Comparison of ENCODE assay signal across 8 cellular contexts in genomic region chr14:20681348-20682126, GRCh38. TPM values are rescaled to one million over a fixed set of nuclear protein-coding genes. Genes with fewer than 3 reads are reported as not detected.
DNase-seq lines count a peak whose midpoint lies in the region; ATAC-seq and TF ChIP-seq lines count a peak whose summit lies in the region.

No MANE protein-coding gene starts in this region.

- H3K4me3 Mint-ChIP-seq in type B pancreatic cell = no peak overlapping the region

- H3K36me3 Mint-ChIP-seq in type B pancreatic cell = no peaks in the 10 kb centered on the region

- H3K9ac ChIP-seq in SU-DHL-6 (ENCODE audit: low read length) = peak overlapping the region; percentile 59
- peak overlapping the region; percentile 99 for H3K9ac ChIP-seq in adipocyte (ENCODE audit: low read length)

- intact Hi-C loops in left cardiac atrium (cut with DNase I) = loop anchor here (5.0 to 10.0 kb wide), 5 partner anchors 54 to 339 kb away; partner anchors contain the start of genes APEX1 (in 1 of the 2), OSGEP (in 1 of the 2), PARP2 (in 1 of the 2) and TEP1 (in 1 of the 2)
- intact Hi-C loops in posterior vena cava (cut with DNase I) = loop anchor here (5.0 to 10.0 kb wide), 5 partner anchors 54 to 347 kb away; partner anchors contain the start of genes CCNB1IP1 (in 1 of the 2), PARP2 (in 1 of the 2) and TEP1 (in 1 of the 2)

- H3K27ac ChIP-seq in SU-DHL-6 (ENCODE audit: low read depth, low read length) = peak overlapping the region; percentile 84

- DNase-seq in C1 segment of cervical spinal cord (lab: John Stamatoyannopoulos, UW) = peak in 13 of 14 donors; percentile 41 to 85 (median 78)
- DNase-seq in GM20000 (ENCODE audit: low spot score) = peak; percentile 56
- DNase-seq in LNCaP clone FGC (ENCODE audit: low read depth) = no peak
- peak; percentile 90 for DNase-seq in adipocyte (ENCODE audit: low read depth)
- peak; percentile 84 for DNase-seq in left cardiac atrium
- peak; percentile 90 for DNase-seq in posterior vena cava (ENCODE audit: low spot score)
- peak; percentile 87 for DNase-seq in type B pancreatic cell (ENCODE audit: extremely low spot score, unreplicated experiment)

- no peaks in the 10 kb centered on the region for H3K9me2 ChIP-seq in SU-DHL-6 (replicated peaks; ENCODE audit: insufficient read depth, low read length)

- TF ChIP-seq CTCF in GM20000 (IDR thresholded peaks at IDR 0.05; ENCODE audit: extremely low read depth, missing control alignments) = no peak
- no peak for TF ChIP-seq CTCF in LNCaP clone FGC (IDR thresholded peaks at IDR 0.05; ENCODE audit: control insufficient read depth, extremely low read depth, insufficient read depth)
- no peak for TF ChIP-seq CTCF in SU-DHL-6 (IDR thresholded peaks at IDR 0.05; ENCODE audit: insufficient read depth, low read length, poor library complexity, severe bottlenecking)
- no peak for TF ChIP-seq CTCF in type B pancreatic cell (conservative IDR thresholded peaks at IDR 0.05)

- H3K4me1 Mint-ChIP-seq in type B pancreatic cell (ENCODE audit: unreplicated experiment) = peaks cover 19% of the 10 kb centered on the region

- H3K4me2 ChIP-seq in SU-DHL-6 (ENCODE audit: low read depth, low read length, poor library complexity, severe bottlenecking) = peak overlapping the region; percentile 79

- no peak overlapping the region for H3K27ac Mint-ChIP-seq in type B pancreatic cell

- H3K4me3 ChIP-seq in LNCaP clone FGC (ENCODE audit: low read depth, low read length) = peak overlapping the region; percentile 79
- peak overlapping the region; percentile 46 for H3K4me3 ChIP-seq in SU-DHL-6 (ENCODE audit: insufficient read depth, low read length, poor library complexity, severe bottlenecking)
- H3K4me3 ChIP-seq in adipocyte (ENCODE audit: low read length) = peak overlapping the region; percentile 95

- H3K27me3 ChIP-seq in SU-DHL-6 (ENCODE audit: low read length) (no peaks in the 10 kb centered on the region), adipocyte (replicated peaks; ENCODE audit: control insufficient read depth, insufficient read depth, low read length) (peaks cover 7% of the 10 kb centered on the region)

- H3K9me3 Mint-ChIP-seq in type B pancreatic cell = no peaks in the 10 kb centered on the region

- peaks cover 12% of the 10 kb centered on the region for H3K27me3 Mint-ChIP-seq in type B pancreatic cell

- H3K9me3 ChIP-seq in SU-DHL-6 (ENCODE audit: insufficient read depth, low read length) (no peaks in the 10 kb centered on the region), adipocyte (ENCODE audit: control insufficient read depth, low read length) (no peaks in the 10 kb centered on the region)

- H3K4me1 ChIP-seq in adipocyte (ENCODE audit: control insufficient read depth, insufficient read depth, low read length) = peaks cover 25% of the 10 kb centered on the region

- peaks cover 29% of the 10 kb centered on the region for H3F3A ChIP-seq in SU-DHL-6 (ENCODE audit: insufficient read depth)

- H4K20me1 ChIP-seq in SU-DHL-6 (ENCODE audit: low read depth, low read length) = no peaks in the 10 kb centered on the region

- H3K36me3 ChIP-seq in SU-DHL-6 (ENCODE audit: low read length) (no peaks in the 10 kb centered on the region), adipocyte (ENCODE audit: control insufficient read depth, insufficient read depth, low read length, severe bottlenecking) (no peaks in the 10 kb centered on the region)

- no peaks in the 10 kb centered on the region for H3K79me2 ChIP-seq in SU-DHL-6 (ENCODE audit: insufficient read depth, low read length)

- ATAC-seq in left cardiac atrium = peak; percentile 32 to 50

- H2AFZ ChIP-seq in SU-DHL-6 (ENCODE audit: low read depth, low read length, severe bottlenecking) = peak overlapping the region; percentile 87

RNA-seq across cellular contexts. Expression of gene RNASE4, which starts 2.8 kb away (rescaled TPM):
- total RNA-seq in left cardiac atrium = 10 to 100 TPM; 15.9 to 20.8 TPM
- 10 to 100 TPM; 42.3 to 44.3 TPM for total RNA-seq in posterior vena cava
- total RNA-seq in type B pancreatic cell (ENCODE audit: low replicate concordance) = 10.5 and 19.3 TPM in 2 replicates

RNA-seq across cellular contexts. Expression of gene ANG, which starts 7.0 kb away (rescaled TPM):
- 10 to 100 TPM in 1 of 2 donors, 1 to 10 TPM in 1; 7.1 to 13.0 TPM for total RNA-seq in left cardiac atrium
- 10 to 100 TPM; 11.5 to 18.0 TPM for total RNA-seq in posterior vena cava
- total RNA-seq in type B pancreatic cell (ENCODE audit: low replicate concordance) = 24.5 and 43.0 TPM in 2 replicates

RNA-seq across cellular contexts. Expression of gene OR6S1, which starts 40.0 kb away (rescaled TPM):
- not detected for total RNA-seq in left cardiac atrium
- not detected for total RNA-seq in posterior vena cava
- not detected in 2 replicates for total RNA-seq in type B pancreatic cell (ENCODE audit: low replicate concordance)
